1 cellular context compared by ENCODE assay signal in the genomic region with DNA sequence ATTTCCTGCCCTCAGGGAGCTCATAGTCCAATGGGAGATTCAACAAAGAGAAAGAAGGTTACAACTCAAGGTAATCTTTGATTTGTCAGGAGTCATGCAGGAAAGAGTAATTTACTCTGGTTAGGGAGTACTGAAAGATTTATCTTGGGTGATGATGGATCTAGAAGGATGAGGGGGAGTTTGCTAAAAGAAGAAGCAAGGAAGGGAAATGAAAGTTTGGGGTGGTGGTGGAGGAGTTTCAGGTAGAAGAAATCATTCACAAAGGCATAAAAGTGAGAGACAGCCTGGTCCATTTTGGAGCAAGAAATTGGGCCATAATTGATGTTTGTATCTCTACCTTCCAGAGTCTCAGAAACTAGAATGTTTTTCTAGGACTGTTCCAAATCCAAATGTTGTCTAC.
TF ChIP-seq lines count a peak whose summit lies in the region.

No MANE protein-coding gene starts in this region.

TF ChIP-seq in GM23338, 12 proteins besides CTCF, POLR2A, EP300 and RAD21 (continued from another document):
- TF ChIP-seq, protein P1, sequence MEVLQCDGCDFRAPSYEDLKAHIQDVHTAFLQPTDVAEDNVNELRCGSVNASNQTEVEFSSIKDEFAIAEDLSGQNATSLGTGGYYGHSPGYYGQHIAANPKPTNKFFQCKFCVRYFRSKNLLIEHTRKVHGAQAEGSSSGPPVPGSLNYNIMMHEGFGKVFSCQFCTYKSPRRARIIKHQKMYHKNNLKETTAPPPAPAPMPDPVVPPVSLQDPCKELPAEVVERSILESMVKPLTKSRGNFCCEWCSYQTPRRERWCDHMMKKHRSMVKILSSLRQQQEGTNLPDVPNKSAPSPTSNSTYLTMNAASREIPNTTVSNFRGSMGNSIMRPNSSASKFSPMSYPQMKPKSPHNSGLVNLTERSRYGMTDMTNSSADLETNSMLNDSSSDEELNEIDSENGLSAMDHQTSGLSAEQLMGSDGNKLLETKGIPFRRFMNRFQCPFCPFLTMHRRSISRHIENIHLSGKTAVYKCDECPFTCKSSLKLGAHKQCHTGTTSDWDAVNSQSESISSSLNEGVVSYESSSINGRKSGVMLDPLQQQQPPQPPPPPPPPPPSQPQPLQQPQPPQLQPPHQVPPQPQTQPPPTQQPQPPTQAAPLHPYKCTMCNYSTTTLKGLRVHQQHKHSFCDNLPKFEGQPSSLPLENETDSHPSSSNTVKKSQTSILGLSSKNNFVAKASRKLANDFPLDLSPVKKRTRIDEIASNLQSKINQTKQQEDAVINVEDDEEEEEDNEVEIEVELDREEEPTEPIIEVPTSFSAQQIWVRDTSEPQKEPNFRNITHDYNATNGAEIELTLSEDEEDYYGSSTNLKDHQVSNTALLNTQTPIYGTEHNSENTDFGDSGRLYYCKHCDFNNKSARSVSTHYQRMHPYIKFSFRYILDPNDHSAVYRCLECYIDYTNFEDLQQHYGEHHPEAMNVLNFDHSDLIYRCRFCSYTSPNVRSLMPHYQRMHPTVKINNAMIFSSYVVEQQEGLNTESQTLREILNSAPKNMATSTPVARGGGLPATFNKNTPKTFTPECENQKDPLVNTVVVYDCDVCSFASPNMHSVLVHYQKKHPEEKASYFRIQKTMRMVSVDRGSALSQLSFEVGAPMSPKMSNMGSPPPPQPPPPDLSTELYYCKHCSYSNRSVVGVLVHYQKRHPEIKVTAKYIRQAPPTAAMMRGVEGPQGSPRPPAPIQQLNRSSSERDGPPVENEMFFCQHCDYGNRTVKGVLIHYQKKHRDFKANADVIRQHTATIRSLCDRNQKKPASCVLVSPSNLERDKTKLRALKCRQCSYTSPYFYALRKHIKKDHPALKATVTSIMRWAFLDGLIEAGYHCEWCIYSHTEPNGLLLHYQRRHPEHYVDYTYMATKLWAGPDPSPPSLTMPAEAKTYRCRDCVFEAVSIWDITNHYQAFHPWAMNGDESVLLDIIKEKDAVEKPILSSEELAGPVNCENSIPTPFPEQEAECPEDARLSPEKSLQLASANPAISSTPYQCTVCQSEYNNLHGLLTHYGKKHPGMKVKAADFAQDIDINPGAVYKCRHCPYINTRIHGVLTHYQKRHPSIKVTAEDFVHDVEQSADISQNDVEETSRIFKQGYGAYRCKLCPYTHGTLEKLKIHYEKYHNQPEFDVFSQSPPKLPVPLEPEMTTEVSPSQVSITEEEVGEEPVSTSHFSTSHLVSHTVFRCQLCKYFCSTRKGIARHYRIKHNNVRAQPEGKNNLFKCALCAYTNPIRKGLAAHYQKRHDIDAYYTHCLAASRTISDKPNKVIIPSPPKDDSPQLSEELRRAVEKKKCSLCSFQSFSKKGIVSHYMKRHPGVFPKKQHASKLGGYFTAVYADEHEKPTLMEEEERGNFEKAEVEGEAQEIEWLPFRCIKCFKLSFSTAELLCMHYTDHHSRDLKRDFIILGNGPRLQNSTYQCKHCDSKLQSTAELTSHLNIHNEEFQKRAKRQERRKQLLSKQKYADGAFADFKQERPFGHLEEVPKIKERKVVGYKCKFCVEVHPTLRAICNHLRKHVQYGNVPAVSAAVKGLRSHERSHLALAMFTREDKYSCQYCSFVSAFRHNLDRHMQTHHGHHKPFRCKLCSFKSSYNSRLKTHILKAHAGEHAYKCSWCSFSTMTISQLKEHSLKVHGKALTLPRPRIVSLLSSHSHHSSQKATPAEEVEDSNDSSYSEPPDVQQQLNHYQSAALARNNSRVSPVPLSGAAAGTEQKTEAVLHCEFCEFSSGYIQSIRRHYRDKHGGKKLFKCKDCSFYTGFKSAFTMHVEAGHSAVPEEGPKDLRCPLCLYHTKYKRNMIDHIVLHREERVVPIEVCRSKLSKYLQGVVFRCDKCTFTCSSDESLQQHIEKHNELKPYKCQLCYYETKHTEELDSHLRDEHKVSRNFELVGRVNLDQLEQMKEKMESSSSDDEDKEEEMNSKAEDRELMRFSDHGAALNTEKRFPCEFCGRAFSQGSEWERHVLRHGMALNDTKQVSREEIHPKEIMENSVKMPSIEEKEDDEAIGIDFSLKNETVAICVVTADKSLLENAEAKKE (CRISPR knock-in tag; IDR thresholded peaks at IDR 0.05): no peak
- TF ChIP-seq, protein P2, sequence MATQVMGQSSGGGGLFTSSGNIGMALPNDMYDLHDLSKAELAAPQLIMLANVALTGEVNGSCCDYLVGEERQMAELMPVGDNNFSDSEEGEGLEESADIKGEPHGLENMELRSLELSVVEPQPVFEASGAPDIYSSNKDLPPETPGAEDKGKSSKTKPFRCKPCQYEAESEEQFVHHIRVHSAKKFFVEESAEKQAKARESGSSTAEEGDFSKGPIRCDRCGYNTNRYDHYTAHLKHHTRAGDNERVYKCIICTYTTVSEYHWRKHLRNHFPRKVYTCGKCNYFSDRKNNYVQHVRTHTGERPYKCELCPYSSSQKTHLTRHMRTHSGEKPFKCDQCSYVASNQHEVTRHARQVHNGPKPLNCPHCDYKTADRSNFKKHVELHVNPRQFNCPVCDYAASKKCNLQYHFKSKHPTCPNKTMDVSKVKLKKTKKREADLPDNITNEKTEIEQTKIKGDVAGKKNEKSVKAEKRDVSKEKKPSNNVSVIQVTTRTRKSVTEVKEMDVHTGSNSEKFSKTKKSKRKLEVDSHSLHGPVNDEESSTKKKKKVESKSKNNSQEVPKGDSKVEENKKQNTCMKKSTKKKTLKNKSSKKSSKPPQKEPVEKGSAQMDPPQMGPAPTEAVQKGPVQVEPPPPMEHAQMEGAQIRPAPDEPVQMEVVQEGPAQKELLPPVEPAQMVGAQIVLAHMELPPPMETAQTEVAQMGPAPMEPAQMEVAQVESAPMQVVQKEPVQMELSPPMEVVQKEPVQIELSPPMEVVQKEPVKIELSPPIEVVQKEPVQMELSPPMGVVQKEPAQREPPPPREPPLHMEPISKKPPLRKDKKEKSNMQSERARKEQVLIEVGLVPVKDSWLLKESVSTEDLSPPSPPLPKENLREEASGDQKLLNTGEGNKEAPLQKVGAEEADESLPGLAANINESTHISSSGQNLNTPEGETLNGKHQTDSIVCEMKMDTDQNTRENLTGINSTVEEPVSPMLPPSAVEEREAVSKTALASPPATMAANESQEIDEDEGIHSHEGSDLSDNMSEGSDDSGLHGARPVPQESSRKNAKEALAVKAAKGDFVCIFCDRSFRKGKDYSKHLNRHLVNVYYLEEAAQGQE (IDR thresholded peaks at IDR 0.05; ENCODE audit: unreplicated experiment): no peak
